ENCODE assay signal across 8 cellular contexts in the genomic region with DNA sequence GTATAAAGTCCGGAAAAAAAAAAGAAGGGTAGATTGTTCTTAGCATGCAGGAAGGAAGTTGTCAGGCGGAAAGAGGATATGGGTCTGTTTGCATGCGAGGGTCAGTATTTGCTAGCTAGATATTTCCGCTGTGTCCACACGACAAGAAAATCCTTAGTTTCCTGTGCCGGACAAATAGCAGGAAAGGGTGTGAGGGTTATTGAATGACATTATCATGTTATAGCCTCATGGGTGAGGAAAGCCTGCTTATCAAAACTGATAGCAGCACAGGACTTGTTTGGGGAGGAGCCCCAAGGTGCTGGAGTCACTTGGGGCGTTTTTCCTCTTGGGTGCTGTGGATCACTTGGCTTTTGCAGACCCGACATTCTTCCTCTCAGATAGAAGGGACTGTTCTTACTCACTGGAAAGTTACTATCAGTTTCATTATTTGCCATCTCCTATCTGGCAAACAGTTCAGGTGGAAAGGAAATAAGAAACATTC.
DNase-seq lines count a peak whose midpoint lies in the region; ATAC-seq, FAIRE-seq and TF ChIP-seq lines count a peak whose summit lies in the region.

No MANE protein-coding gene starts in this region.

- no peaks in the 10 kb centered on the region for H3K27me3 ChIP-seq in mesendoderm (ENCODE audit: insufficient read depth, low read length, poor library complexity)

- ATAC-seq in HG02678 (IDR thresholded peaks at IDR 0.05; ENCODE audit: unreplicated experiment): peak; percentile 74
- ATAC-seq in HG02840 (IDR thresholded peaks at IDR 0.05; ENCODE audit: low FRiP score, unreplicated experiment): no peak
- no peak for ATAC-seq in GM19455 (IDR thresholded peaks at IDR 0.05; ENCODE audit: unreplicated experiment)

- no peak overlapping the region for H3K9ac ChIP-seq in mesendoderm (ENCODE audit: low read length)

- H3K4me2 ChIP-seq in mesendoderm (ENCODE audit: low read length): no peak overlapping the region

- no peak overlapping the region for H4K8ac ChIP-seq in mesendoderm (ENCODE audit: low read depth, low read length)

- H3K18ac ChIP-seq in mesendoderm (ENCODE audit: low read length): no peak overlapping the region

- no peaks in the 10 kb centered on the region for H3K36me3 ChIP-seq in mesendoderm (ENCODE audit: control insufficient read depth, insufficient read depth, low read length)

- H3K4ac ChIP-seq in mesendoderm (ENCODE audit: low read depth, low read length): no peak overlapping the region

- no CpG with 5 or more reads among the region's 8 CpGs for WGBS in mesendoderm (ENCODE audit: extremely low coverage, insufficient coverage, low lambda C conversion rate)

- no peak for FAIRE-seq in urothelium cell line (lab: Jason Lieb, UNC)

- no peak overlapping the region for H2BK15ac ChIP-seq in mesendoderm (replicated peaks; ENCODE audit: low read depth)

- H4K5ac ChIP-seq in mesendoderm (ENCODE audit: low read length): no peak overlapping the region

- no peak overlapping the region for H3K27ac ChIP-seq in mesendoderm (ENCODE audit: low read depth, low read length)

- H3K4me3 ChIP-seq in mesendoderm (ENCODE audit: low read length): no peak overlapping the region

- no peak overlapping the region for H2BK5ac ChIP-seq in mesendoderm (ENCODE audit: low read length)

- H2AK5ac ChIP-seq in mesendoderm (ENCODE audit: low read length): no peak overlapping the region

- in situ Hi-C loops in GM13976 (cut with MboI; ENCODE audit: low sequenced_read_pairs, unreplicated experiment): no loop called here

- no peak overlapping the region for H3K56ac ChIP-seq in mesendoderm (ENCODE audit: low read length)

- DNase-seq in GM13976 (ENCODE audit: low spot score): peak; percentile 15
- peak; percentile 21 to 22 for DNase-seq in activated T-cell treated with anti-CD3 and anti-CD28 coated beads, Interleukin-2, amount 50 U/mL, for 48 hours
- peak; percentile 30 for DNase-seq in mesendoderm
- DNase-seq in NCI-H1694 (lab: John Stamatoyannopoulos, UW): no peak
- no peak for DNase-seq in urothelium cell line (ENCODE audit: low spot score)

- no peak overlapping the region for H3K23ac ChIP-seq in mesendoderm (ENCODE audit: low read length)

- no peaks in the 10 kb centered on the region for H3K79me1 ChIP-seq in mesendoderm (ENCODE audit: low read length)

- no peak for TF ChIP-seq CTCF in GM13976 (IDR thresholded peaks at IDR 0.05; ENCODE audit: borderline replicate concordance, control extremely low read depth, extremely low read depth, insufficient read depth, missing control alignments)

- H2BK120ac ChIP-seq in mesendoderm (ENCODE audit: low read depth, low read length): no peak overlapping the region

- H3K4me1 ChIP-seq in mesendoderm (ENCODE audit: control insufficient read depth, low read depth, low read length): peaks cover 6% of the 10 kb centered on the region

- H3K79me2 ChIP-seq in mesendoderm (ENCODE audit: control insufficient read depth, insufficient read depth, low read length): no peaks in the 10 kb centered on the region

Comparison
In these comparisons a context has a peak if more than half of its experiments do, and no peak if none do; other contexts are left out.
1. DNase-seq: peak in GM13976 (single experiment), activated T-cell treated with anti-CD3 and anti-CD28 coated beads, Interleukin-2, amount 50 U/mL, for 48 hours (2 of 2) and mesendoderm (single experiment); none in NCI-H1694 (single experiment) and urothelium cell line (single experiment).